Comparison of ENCODE assay signal across 17 cellular contexts in the genomic region with DNA sequence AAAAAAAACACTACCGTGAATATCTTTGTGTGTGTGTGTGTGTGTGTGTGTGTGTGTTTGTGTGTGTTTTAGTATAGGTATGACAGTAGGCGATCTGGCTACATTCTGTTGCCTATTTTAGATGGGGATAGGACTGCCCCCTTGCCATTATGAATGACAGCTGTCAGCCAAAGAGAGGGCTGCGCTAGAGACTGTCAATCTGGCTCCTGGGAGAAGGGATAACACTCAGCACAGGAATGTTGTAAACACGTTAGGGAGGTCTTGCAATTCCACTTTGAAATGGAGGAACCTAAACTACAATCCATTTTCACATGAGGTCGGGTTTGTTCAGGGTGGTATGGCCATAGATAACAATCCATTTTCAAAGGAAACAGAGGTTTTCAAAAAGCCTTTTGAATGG. TPM values are rescaled to one million over a fixed set of nuclear protein-coding genes. Genes with fewer than 3 reads are reported as not detected.
DNase-seq lines count a peak whose midpoint lies in the region; ATAC-seq, FAIRE-seq and TF ChIP-seq lines count a peak whose summit lies in the region.
"Had no signal": no experiment of that assay in that cellular context is flagged by ENCODE, and none has a peak within 500 bp of the region (broad histone marks: within the 10 kb centered on the region; RNA-seq: fewer than 3 reads in every experiment).

No MANE protein-coding gene starts in this region.

- no peaks in the 10 kb centered on the region for H3K36me3 ChIP-seq in K562 (ENCODE audit: control insufficient read depth, insufficient read depth, low read length)
- H3K36me3 ChIP-seq: BLaER1 treated with 17β-estradiol and CSF1 and Interleukin-3, amounts not matched to agents 10 nM and 100 nM; HAP-1 had no signal

- no peak overlapping the region for H3K4me3 Mint-ChIP-seq in mesothelial cell of epicardium
- no peak overlapping the region for H3K4me3 Mint-ChIP-seq in activated CD8-positive, alpha-beta T cell treated with anti-CD3 and anti-CD28 coated beads, Interleukin-2, amount 10 ng/mL, durations not matched to agents 7 days and 5 days
- H3K4me3 Mint-ChIP-seq: CD4-positive, CD25-positive, alpha-beta regulatory T cell had no signal

- H3K79me2 ChIP-seq in K562 (ENCODE audit: control insufficient read depth, insufficient read depth, low read length): no peaks in the 10 kb centered on the region

- H3K27me3 Mint-ChIP-seq in mesothelial cell of epicardium (ENCODE audit: low read depth): no peaks in the 10 kb centered on the region
- H3K27me3 Mint-ChIP-seq in activated CD8-positive, alpha-beta T cell treated with anti-CD3 and anti-CD28 coated beads, Interleukin-2, amount 10 ng/mL, durations not matched to agents 7 days and 5 days (ENCODE audit: low read depth): peaks cover 37% of the 10 kb centered on the region

- DNase-seq in ELF-1 (ENCODE audit: low read depth, low spot score) (peak; percentile 28), HEK293T (ENCODE audit: extremely low spot score) (no peak), K562 (ENCODE audit: extremely low read depth in 1 of 4, low spot score in 3 of 4) (no peak), mesothelial cell of epicardium (ENCODE audit: low spot score in 2 of 2, unreplicated experiment in 2 of 2) (no peak), mucosa of gallbladder (ENCODE audit: low spot score) (no peak), NCI-H1930 (lab: John Stamatoyannopoulos, UW) (no peak), NCI-H146 treated with DMSO at 0.1 percent for 48 hours (lab: John Stamatoyannopoulos, UW; ENCODE audit: unreplicated experiment) (no peak)
- DNase-seq in activated CD8-positive, alpha-beta T cell treated with anti-CD3 and anti-CD28 coated beads, Interleukin-2, amount 10 ng/mL, durations not matched to agents 7 days and 5 days: no peak
- DNase-seq: ACHN; CD4-positive, CD25-positive, alpha-beta regulatory T cell; DMS79; GM23248 had no signal

- no peaks in the 10 kb centered on the region for H4K20me1 ChIP-seq in K562 (replicated peaks; ENCODE audit: control insufficient read depth, insufficient read depth, low read length)
- H4K20me1 ChIP-seq: BLaER1 treated with 17β-estradiol and CSF1 and Interleukin-3, amounts not matched to agents 10 nM and 100 nM had no signal

- TF ChIP-seq RAD21 in K562 (CRISPR knock-in tag; conservative IDR thresholded peaks at IDR 0.05 in 1 of 2, IDR thresholded peaks at IDR 0.05 in 1 of 2): no peak

- peaks cover 14 to 55% of the 10 kb centered on the region in 2 experiments for H3K27me3 ChIP-seq in K562 (ENCODE audit: control insufficient read depth in 2 of 2, insufficient read depth in 2 of 2, low read length in 2 of 2)
- H3K27me3 ChIP-seq: BLaER1 treated with 17β-estradiol and CSF1 and Interleukin-3, amounts not matched to agents 10 nM and 100 nM had no signal

- in situ Hi-C loops in K562 (cut with MboI): no loop called here

- no TSS peak for BruUV-seq in K562 (replicated peaks; lab: Mats Ljungman, UMichigan)

- H3K36me3 Mint-ChIP-seq in mesothelial cell of epicardium: no peaks in the 10 kb centered on the region
- no peaks in the 10 kb centered on the region for H3K36me3 Mint-ChIP-seq in activated CD8-positive, alpha-beta T cell treated with anti-CD3 and anti-CD28 coated beads, Interleukin-2, amount 10 ng/mL, durations not matched to agents 7 days and 5 days (ENCODE audit: low read depth)
- H3K36me3 Mint-ChIP-seq: CD4-positive, CD25-positive, alpha-beta regulatory T cell had no signal

- no peak overlapping the region for H3K4me3 ChIP-seq in K562
- H3K4me3 ChIP-seq: BLaER1 treated with 17β-estradiol and CSF1 and Interleukin-3, amounts not matched to agents 10 nM and 100 nM; GM23248; HAP-1 had no signal

- ATAC-seq in K562: no peak
- no peak for ATAC-seq in activated CD8-positive, alpha-beta T cell treated with anti-CD3 and anti-CD28 coated beads, Interleukin-2, amount 10 ng/mL, durations not matched to agents 7 days and 5 days

- POLR2A ChIA-PET in HEK293T (lab: Yijun Ruan, JAX): no interaction called here
- POLR2A ChIA-PET in K562 (lab: Yijun Ruan, JAX): interaction anchor here (0.7 kb wide), 1 partner anchor 10 kb away, joined by 4 read pairs; no protein-coding TSS in a partner anchor
- POLR2A ChIA-PET in activated CD8-positive, alpha-beta T cell treated with anti-CD3 and anti-CD28 coated beads, Interleukin-2, amount 10 ng/mL, durations not matched to agents 7 days and 5 days (lab: Charles Lee): interaction anchor here (0.7 kb wide), 1 partner anchor 37 kb away, joined by 4 read pairs; no protein-coding TSS in a partner anchor

- H3K27ac Mint-ChIP-seq in mesothelial cell of epicardium: peak overlapping the region; percentile 74
- no peak overlapping the region for H3K27ac Mint-ChIP-seq in activated CD8-positive, alpha-beta T cell treated with anti-CD3 and anti-CD28 coated beads, Interleukin-2, amount 10 ng/mL, durations not matched to agents 7 days and 5 days

- H2AFZ ChIP-seq in K562 (ENCODE audit: low read depth, low read length): no peak overlapping the region
- H2AFZ ChIP-seq: GM23248 had no signal

- no peak overlapping the region for H3K9ac ChIP-seq in K562 (ENCODE audit: insufficient read depth in 1 of 2, low read depth in 2 of 2, low read length in 2 of 2)
- H3K9ac ChIP-seq: BLaER1 treated with 17β-estradiol and CSF1 and Interleukin-3, amounts not matched to agents 10 nM and 100 nM; GM23248 had no signal

- no peak overlapping the region for H3K4me2 ChIP-seq in K562 (ENCODE audit: insufficient read depth, low read length)

- CTCF ChIA-PET in HEK293T (lab: Yijun Ruan, JAX) (no interaction called here), K562 (lab: Yijun Ruan, JAX; ENCODE audit: low intra/inter-chr PET ratio) (no interaction called here)
- CTCF ChIA-PET in activated CD8-positive, alpha-beta T cell treated with anti-CD3 and anti-CD28 coated beads, Interleukin-2, amount 10 ng/mL, durations not matched to agents 7 days and 5 days (lab: Charles Lee): no interaction called here

- no peaks in the 10 kb centered on the region for H3K4me1 ChIP-seq in K562 (replicated peaks in 1 of 2; ENCODE audit: control insufficient read depth in 2 of 2, insufficient read depth in 2 of 2, low read length in 2 of 2)
- H3K4me1 ChIP-seq: HAP-1 had no signal

- FAIRE-seq in K562 (lab: Jason Lieb, UNC): no peak
- FAIRE-seq: G401.6, GM12891 had no signal

- intact Hi-C loops in K562 (cut with micrococcal nuclease): no loop called here

- H3K9me1 ChIP-seq in K562 (ENCODE audit: control insufficient read depth, insufficient read depth, low read length): no peaks in the 10 kb centered on the region

- no peaks in the 10 kb centered on the region for H3K9me3 ChIP-seq in K562 (replicated peaks; ENCODE audit: control insufficient read depth, insufficient read depth, low read depth, low read length)
- H3K9me3 ChIP-seq: HAP-1 had no signal

- 0% methylated on average over 5 of the region's 5 CpGs for WGBS in K562 (ENCODE audit: insufficient coverage, low coverage, missing lambda C conversion rate)

- TF ChIP-seq EP300 in K562 (IDR thresholded peaks at IDR 0.05; ENCODE audit: low read length): no peak

- TF ChIP-seq POLR2A in K562 (conservative IDR thresholded peaks at IDR 0.05): no peak

- H3K4me1 Mint-ChIP-seq in mesothelial cell of epicardium: peaks cover 50% of the 10 kb centered on the region
- H3K4me1 Mint-ChIP-seq in activated CD8-positive, alpha-beta T cell treated with anti-CD3 and anti-CD28 coated beads, Interleukin-2, amount 10 ng/mL, durations not matched to agents 7 days and 5 days (ENCODE audit: low read depth): no peaks in the 10 kb centered on the region
- H3K4me1 Mint-ChIP-seq: CD4-positive, CD25-positive, alpha-beta regulatory T cell had no signal

- TF ChIP-seq CTCF in K562 (IDR thresholded peaks at IDR 0.05 in 2 of 3, conservative IDR thresholded peaks at IDR 0.05 in 1 of 3; ENCODE audit: insufficient read depth in 2 of 3, low read depth in 1 of 3, low read length in 3 of 3): no peak
- no peak for TF ChIP-seq CTCF in mesothelial cell of epicardium (IDR thresholded peaks at IDR 0.05; ENCODE audit: unreplicated experiment)

- H3K27ac ChIP-seq in K562 (ENCODE audit: extremely low read depth, low read depth, low read length): no peak overlapping the region
- H3K27ac ChIP-seq: BLaER1 treated with 17β-estradiol and CSF1 and Interleukin-3, amounts not matched to agents 10 nM and 100 nM; GM23248; HL-60 had no signal

- H3K9me3 Mint-ChIP-seq in mesothelial cell of epicardium: no peaks in the 10 kb centered on the region
- no peaks in the 10 kb centered on the region for H3K9me3 Mint-ChIP-seq in activated CD8-positive, alpha-beta T cell treated with anti-CD3 and anti-CD28 coated beads, Interleukin-2, amount 10 ng/mL, durations not matched to agents 7 days and 5 days (ENCODE audit: insufficient read depth)

TF ChIP-seq in HEK293T, 16 proteins besides CTCF, POLR2A, EP300 and RAD21 (continues in another document):
- TF ChIP-seq FOXK2 (IDR thresholded peaks at IDR 0.05): no peak

RNA-seq across cellular contexts. Expression of a gene that starts 14.1 kb away (rescaled TPM):
- total RNA-seq in K562 (2011; cell fraction: chromatin; rRNA removed; ENCODE audit: low replicate concordance): 33.1 and 48.0 TPM in 2 replicates
- 14.3 and 15.1 TPM in 2 replicates for total RNA-seq in K562 (2011; cell fraction: nucleolus; rRNA removed)
- total RNA-seq in K562 (2011; cell fraction: nucleoplasm; rRNA removed): 24.0 and 42.4 TPM in 2 replicates
- total RNA-seq in K562 (2014; rRNA removed) (18.4 and 18.8 TPM in 2 replicates), K562 (2014; rRNA removed; fragmentation: Illumina TruSeq; extraction: Trizol) (18.2 and 23.6 TPM in 2 replicates), K562 (2015; rRNA removed; fragmentation: Illumina TruSeq; extraction: Trizol) (9.6 and 9.8 TPM in 2 replicates), K562 (2021) (22.2 and 25.9 TPM in 2 replicates), mesothelial cell of epicardium (27.1 to 29.7 TPM (median 27.3 TPM) in 3 replicates), mucosa of gallbladder (23.4 TPM)
- polyA plus RNA-seq in K562 (2011; rRNA removed) (9.4 and 18.0 TPM in 2 replicates), K562 (2014; fragmentation: Illumina TruSeq; extraction: Trizol) (14.5 and 16.1 TPM in 2 replicates), K562 (2014; fragmentation: Nextera tagmentation; extraction: Ambion mirVana) (10 to 100 TPM in 1 of 2 experiments, 1 to 10 TPM in 1; 9.2 to 12.6 TPM), K562 (2014; rRNA removed) (13.7 and 15.9 TPM in 2 replicates)
- 10.5 and 11.5 TPM in 2 replicates for polyA plus RNA-seq in K562 (2011; cell fraction: cytosol; rRNA removed)
- polyA plus RNA-seq in K562 (2011; cell fraction: nucleus; rRNA removed): 10.1 and 12.7 TPM in 2 replicates
- polyA plus RNA-seq in K562 (2012): 16.9 and 20.9 TPM in 2 replicates
- 12.8 and 21.7 TPM in 2 replicates for polyA minus RNA-seq in K562 (2011; rRNA and poly(A)+ RNA removed)
- 13.2 and 16.8 TPM in 2 replicates for polyA minus RNA-seq in K562 (2011; cell fraction: cytosol; rRNA and poly(A)+ RNA removed)
- 10.9 and 11.0 TPM in 2 replicates for polyA minus RNA-seq in K562 (2011; cell fraction: nucleus; rRNA and poly(A)+ RNA removed)
- total RNA-seq in activated CD8-positive, alpha-beta T cell treated with anti-CD3 and anti-CD28 coated beads, Interleukin-2, amount 10 ng/mL, durations not matched to agents 7 days and 5 days: under 1 TPM; 0.52 to 0.97 TPM
- total RNA-seq: CD4-positive, CD25-positive, alpha-beta regulatory T cell had no signal

Comparison
In these comparisons a context has a peak if more than half of its experiments do, and no peak if none do; other contexts are left out.
1. RNA of a gene that starts 14.1 kb away (total RNA-seq): 27.1 to 29.7 TPM in mesothelial cell of epicardium, 23.4 TPM in mucosa of gallbladder (single experiment) and 9.6 to 48.0 TPM in K562; 0.52 to 0.97 TPM in activated CD8-positive, alpha-beta T cell treated with anti-CD3 and anti-CD28 coated beads, Interleukin-2, amount 10 ng/mL, durations not matched to agents 7 days and 5 days; every median in the first group is over 4 times any median in the second.